In genomic region chr7:5354460-5355279, GRCh38 we compare ENCODE assay signal across 8 cellular contexts.
DNase-seq lines count a peak whose midpoint lies in the region; ATAC-seq, FAIRE-seq and TF ChIP-seq lines count a peak whose summit lies in the region.

No MANE protein-coding gene starts in this region.

- H3K27ac ChIP-seq in WERI-Rb-1 = 0 out of 2 replicates have a peak overlapping the region, but pooled peaks have one; percentile 18
- H3K27ac ChIP-seq in heart right ventricle = peak overlapping the region; percentile 36 to 79 (median 66)

- DNase-seq in GM18507 (ENCODE audit: extremely low spot score, insufficient read length, low read depth) = no peak
- peak; percentile 66 for DNase-seq in WERI-Rb-1
- DNase-seq in heart right ventricle = peak; percentile 65 to 82
- DNase-seq in sciatic nerve (ENCODE audit: low spot score) = no peak
- no peak for DNase-seq in stimulated activated CD4-positive, alpha-beta T cell treated with anti-CD3 and anti-CD28 coated beads, Interleukin-15, amount 100 ng/mL, for 24 hours

- FAIRE-seq in GM18507 (lab: Jason Lieb, UNC) = peak; percentile 45

- H3K9me3 ChIP-seq in WERI-Rb-1 (ENCODE audit: severe bottlenecking) (no peaks in the 10 kb centered on the region), heart right ventricle (no peaks in the 10 kb centered on the region)

- H3K27me3 ChIP-seq in WERI-Rb-1 (ENCODE audit: insufficient read depth, low read depth, severe bottlenecking) (no peaks in the 10 kb centered on the region), heart right ventricle (no peaks in the 10 kb centered on the region)

- 33 to 51% methylated on average over 18 of the region's 18 CpGs for WGBS in heart right ventricle, 2 donors

- H3K4me3 ChIP-seq in WERI-Rb-1 (ENCODE audit: low read depth, low read length) = peak overlapping the region; percentile 30
- peak overlapping the region in 5 of 10 donors; percentile 21 to 36 (median 35) for H3K4me3 ChIP-seq in heart right ventricle

- H3K4me1 ChIP-seq in heart right ventricle = peaks cover 5 to 30% (median 18%) of the 10 kb centered on the region in 9 donors

- peaks cover 16% of the 10 kb centered on the region for H3K36me3 ChIP-seq in WERI-Rb-1
- H3K36me3 ChIP-seq in heart right ventricle = peaks cover 0 to 98% (median 34%) of the 10 kb centered on the region in 9 donors

- intact Hi-C loops in heart right ventricle (cut with DNase I) (loop anchor here in 3 of 10 donors (5.0 to 10.0 kb wide), 2 partner anchors 52 to 110 kb away; no protein-coding TSS in a partner anchor), sciatic nerve (cut with DNase I) (no loop called here)

- ATAC-seq in heart right ventricle (peak; percentile 81 to 96 (median 91)), sciatic nerve (peak; percentile 53), HG03175 (IDR thresholded peaks at IDR 0.05; ENCODE audit: unreplicated experiment) (no peak), HG02973 (IDR thresholded peaks at IDR 0.05; ENCODE audit: unreplicated experiment) (no peak), HG03571 (IDR thresholded peaks at IDR 0.05; ENCODE audit: unreplicated experiment) (no peak)

- TF ChIP-seq CTCF in WERI-Rb-1 (IDR thresholded peaks at IDR 0.05; ENCODE audit: low read depth, low read length) = no peak
- no peak for TF ChIP-seq CTCF in heart right ventricle (IDR thresholded peaks at IDR 0.05)

Comparison
In these comparisons a context has a peak if more than half of its experiments do, and no peak if none do; other contexts are left out.
1. DNase-seq: peak in WERI-Rb-1 (single experiment) and heart right ventricle (2 of 2); none in GM18507 (single experiment), sciatic nerve (single experiment) and stimulated activated CD4-positive, alpha-beta T cell treated with anti-CD3 and anti-CD28 coated beads, Interleukin-15, amount 100 ng/mL, for 24 hours (single experiment).
2. ATAC-seq: peak in heart right ventricle (8 of 8) and sciatic nerve (single experiment); none in HG03175 (single experiment), HG02973 (single experiment) and HG03571 (single experiment).